In genomic region chr18:6851480-6851879, GRCh38 we compare ENCODE assay signal across 25 cellular contexts.
DNase-seq lines count a peak whose midpoint lies in the region; FAIRE-seq and TF ChIP-seq lines count a peak whose summit lies in the region.
"Had no signal": no experiment of that assay in that cellular context is flagged by ENCODE, and none has a peak within 500 bp of the region (broad histone marks: within the 10 kb centered on the region; RNA-seq: fewer than 3 reads in every experiment).

No MANE protein-coding gene starts in this region.

- no peak overlapping the region for H3K4me3 ChIP-seq in Caco-2 (ENCODE audit: low read depth, low read length)
- H3K4me3 ChIP-seq in HEK293 (ENCODE audit: low read depth, low read length) = no peak overlapping the region
- H3K4me3 ChIP-seq in H1 (ENCODE audit: extremely low read depth in 1 of 4, insufficient read depth in 2 of 4, low read depth in 3 of 4, low read length in 4 of 4) = no peak overlapping the region
- H3K4me3 ChIP-seq: BLaER1 treated with 17β-estradiol and CSF1 and Interleukin-3, amounts not matched to agents 10 nM and 100 nM; GM12878 had no signal

- H3K9me3 ChIP-seq in Caco-2 = no peaks in the 10 kb centered on the region
- no peaks in the 10 kb centered on the region for H3K9me3 ChIP-seq in HEK293 (ENCODE audit: control insufficient read depth, insufficient read depth, low read depth, low read length)
- peaks cover 6 to 12% of the 10 kb centered on the region in 2 experiments; a peak in 2 of 4 replicates for H3K9me3 ChIP-seq in H1 (ENCODE audit: insufficient read depth in 2 of 2, low read depth in 1 of 2, low read length in 1 of 2)

- no peak for TF ChIP-seq EP300 in H1 (IDR thresholded peaks at IDR 0.05; ENCODE audit: borderline replicate concordance in 1 of 2, low read depth in 2 of 2, low read length in 2 of 2)

- H3K14ac ChIP-seq in H1 (ENCODE audit: insufficient read length) = no peak overlapping the region

- WGBS in H1 (ENCODE audit: extremely low coverage in 1 of 2, insufficient coverage in 1 of 2, insufficient read length in 1 of 2, insufficient replicate concordance in 2 of 2, low coverage in 1 of 2, low lambda C conversion rate in 2 of 2, missing lambda C conversion rate in 1 of 2), 2 experiments = 98% methylated on average over 2 of the region's 2 CpGs; no CpG with 5 or more reads in 1 of the 2 experiments

- intact Hi-C loops in Caco-2 (cut with micrococcal nuclease; ENCODE audit: unreplicated experiment) = no loop called here
- intact Hi-C loops in activated T-helper 2 cell treated with anti-CD3 and anti-CD28 coated beads, Interferon-gamma antibody, Interleukin-2, Interleukin-4, amounts not matched to agents 10 μg/mL and 5 μg/mL and 100 μg/mL, durations not matched to agents 14 hours and 24 hours and 36 hours (cut with micrococcal nuclease) = no loop called here

- no peak for TF ChIP-seq RAD21 in H1 (IDR thresholded peaks at IDR 0.05 in 1 of 2, conservative IDR thresholded peaks at IDR 0.05 in 1 of 2; ENCODE audit: low read depth in 2 of 2, low read length in 2 of 2)

- FAIRE-seq in H1 (lab: Jason Lieb, UNC) = no peak
- FAIRE-seq: A204.1, GM12878, GM12892, GM18507 had no signal

- H3K9me3 Mint-ChIP-seq in Caco-2 (ENCODE audit: unreplicated experiment) (no peaks in the 10 kb centered on the region), endothelial cell (ENCODE audit: unreplicated experiment) (no peaks in the 10 kb centered on the region), type B pancreatic cell (peaks cover 6% of the 10 kb centered on the region)
- H3K9me3 Mint-ChIP-seq in activated T-helper 2 cell treated with anti-CD3 and anti-CD28 coated beads, Interferon-gamma antibody, Interleukin-2, Interleukin-4, amounts not matched to agents 10 μg/mL and 5 μg/mL and 100 μg/mL, durations not matched to agents 14 hours and 24 hours and 36 hours = peaks cover 6% of the 10 kb centered on the region

- no peak overlapping the region for H3K4me3 Mint-ChIP-seq in Caco-2 (ENCODE audit: unreplicated experiment)
- peak overlapping the region; percentile 63 for H3K4me3 Mint-ChIP-seq in endothelial cell (ENCODE audit: unreplicated experiment)
- H3K4me3 Mint-ChIP-seq in activated T-helper 2 cell treated with anti-CD3 and anti-CD28 coated beads, Interferon-gamma antibody, Interleukin-2, Interleukin-4, amounts not matched to agents 10 μg/mL and 5 μg/mL and 100 μg/mL, durations not matched to agents 14 hours and 24 hours and 36 hours (ENCODE audit: low read depth) = no peak overlapping the region
- no peak overlapping the region for H3K4me3 Mint-ChIP-seq in type B pancreatic cell
- H3K4me3 Mint-ChIP-seq: B cell; CD4-positive, alpha-beta T cell; CD8-positive, alpha-beta T cell had no signal

- no peak overlapping the region for H2BK20ac ChIP-seq in H1 (ENCODE audit: low read length)

- BruUV-seq in Caco-2 (replicated peaks; lab: Mats Ljungman, UMichigan) = TSS peak; percentile 46

- H2AK5ac ChIP-seq in H1 (ENCODE audit: low read depth, low read length) = no peak overlapping the region

- H3K23ac ChIP-seq in H1 (ENCODE audit: insufficient read length) = no peak overlapping the region

- no peak overlapping the region for H3K56ac ChIP-seq in H1 (replicated peaks; ENCODE audit: insufficient read length, low read depth, low read length)

- H3K4me1 Mint-ChIP-seq in Caco-2 (ENCODE audit: low read depth, unreplicated experiment) (no peaks in the 10 kb centered on the region), endothelial cell (ENCODE audit: unreplicated experiment) (peaks cover 4% of the 10 kb centered on the region), type B pancreatic cell (ENCODE audit: unreplicated experiment) (no peaks in the 10 kb centered on the region)
- no peaks in the 10 kb centered on the region for H3K4me1 Mint-ChIP-seq in activated T-helper 2 cell treated with anti-CD3 and anti-CD28 coated beads, Interferon-gamma antibody, Interleukin-2, Interleukin-4, amounts not matched to agents 10 μg/mL and 5 μg/mL and 100 μg/mL, durations not matched to agents 14 hours and 24 hours and 36 hours (ENCODE audit: low read depth)
- H3K4me1 Mint-ChIP-seq: B cell had no signal

- no peaks in the 10 kb centered on the region for H3K79me2 ChIP-seq in H1 (ENCODE audit: control insufficient read depth in 1 of 2, insufficient read depth in 2 of 2, low read length in 2 of 2)

- DNase-seq in Caco-2 (no peak), H1 (ENCODE audit: low read depth in 1 of 2, low spot score in 2 of 2) (no peak), endothelial cell (ENCODE audit: low spot score) (no peak), type B pancreatic cell (ENCODE audit: extremely low spot score, unreplicated experiment) (no peak), OCI-M1 (lab: John Stamatoyannopoulos, UW) (no peak)
- no peak for DNase-seq in activated T-helper 2 cell treated with anti-CD3 and anti-CD28 coated beads, Interferon-gamma antibody, Interleukin-2, Interleukin-4, amounts not matched to agents 10 μg/mL and 5 μg/mL and 100 μg/mL, durations not matched to agents 14 hours and 24 hours and 36 hours (ENCODE audit: low spot score)
- DNase-seq: 8988T; AML-193; CD4-positive, alpha-beta T cell; CD8-positive, alpha-beta T cell; DMS 273 treated with DMSO at 0.1 percent for 48 hours; DMS153; DMS53; DMS79; DND-41; EL; GDM1 had no signal

- no peaks in the 10 kb centered on the region; the same call in 1 of the 2 replicates for H3K79me1 ChIP-seq in H1 (ENCODE audit: low read depth, low read length)

- no peak overlapping the region for H4K91ac ChIP-seq in H1 (replicated peaks; ENCODE audit: insufficient read length, low read length)

- no peak overlapping the region for H2BK15ac ChIP-seq in H1 (ENCODE audit: low read length)

- H3K36me3 ChIP-seq in Caco-2 (ENCODE audit: control insufficient read depth, insufficient read depth, low read length) (no peaks in the 10 kb centered on the region), HEK293 (ENCODE audit: control insufficient read depth in 2 of 2, insufficient read depth in 1 of 2, low read length in 2 of 2) (no peaks in the 10 kb centered on the region), H1 (ENCODE audit: control insufficient read depth in 2 of 4, insufficient read depth in 4 of 4, low read length in 3 of 4) (peaks cover 0 to 11% (median 0%) of the 10 kb centered on the region in 4 experiments; a peak in 2 of 8 replicates)
- H3K36me3 ChIP-seq: BLaER1 treated with 17β-estradiol and CSF1 and Interleukin-3, amounts not matched to agents 10 nM and 100 nM had no signal

- no peak overlapping the region for H2BK5ac ChIP-seq in H1 (ENCODE audit: low read depth, low read length)

- H4K20me1 ChIP-seq in H1 (replicated peaks in 1 of 2; ENCODE audit: control insufficient read depth in 1 of 2, insufficient read depth in 2 of 2, low read length in 2 of 2) = no peaks in the 10 kb centered on the region
- H4K20me1 ChIP-seq: BLaER1 treated with 17β-estradiol and CSF1 and Interleukin-3, amounts not matched to agents 10 nM and 100 nM had no signal

- H3K4ac ChIP-seq in H1 (replicated peaks; ENCODE audit: insufficient read length, low read depth, low read length) = no peak overlapping the region

- H3K27ac Mint-ChIP-seq in Caco-2 (ENCODE audit: unreplicated experiment) = no peak overlapping the region
- no peak overlapping the region for H3K27ac Mint-ChIP-seq in endothelial cell (ENCODE audit: unreplicated experiment)
- H3K27ac Mint-ChIP-seq in activated T-helper 2 cell treated with anti-CD3 and anti-CD28 coated beads, Interferon-gamma antibody, Interleukin-2, Interleukin-4, amounts not matched to agents 10 μg/mL and 5 μg/mL and 100 μg/mL, durations not matched to agents 14 hours and 24 hours and 36 hours = no peak overlapping the region
- H3K27ac Mint-ChIP-seq in type B pancreatic cell = no peak overlapping the region
- H3K27ac Mint-ChIP-seq: B cell; CD4-positive, alpha-beta T cell; CD8-positive, alpha-beta T cell had no signal

- no peak for TF ChIP-seq POLR2A in H1 (IDR thresholded peaks at IDR 0.05; ENCODE audit: control extremely low read depth in 1 of 2, low read depth in 2 of 2, low read length in 2 of 2)

- no peak overlapping the region for H3K9ac ChIP-seq in H1 (replicated peaks in 1 of 4; ENCODE audit: extremely low read depth in 1 of 4, low read depth in 3 of 4, low read length in 3 of 4)
- H3K9ac ChIP-seq: BLaER1 treated with 17β-estradiol and CSF1 and Interleukin-3, amounts not matched to agents 10 nM and 100 nM had no signal

- no peak overlapping the region for H3K18ac ChIP-seq in H1 (ENCODE audit: extremely low read depth, low read length)

- no peak overlapping the region for H2BK120ac ChIP-seq in H1 (replicated peaks; ENCODE audit: low read depth, low read length)

- POLR2A ChIA-PET in Caco-2 (lab: Charles Lee) (no interaction called here), HEK293 (lab: Yijun Ruan, JAX) (no interaction called here), H1 (lab: Charles Lee; ENCODE audit: partially characterized antibody) (no interaction called here)

- H2BK12ac ChIP-seq in H1 (ENCODE audit: low read depth, low read length) = no peak overlapping the region

- peaks cover 77% of the 10 kb centered on the region for H3K36me3 Mint-ChIP-seq in Caco-2 (ENCODE audit: insufficient read depth, unreplicated experiment)
- peaks cover 72% of the 10 kb centered on the region for H3K36me3 Mint-ChIP-seq in endothelial cell (ENCODE audit: low read depth, unreplicated experiment)
- H3K36me3 Mint-ChIP-seq in activated T-helper 2 cell treated with anti-CD3 and anti-CD28 coated beads, Interferon-gamma antibody, Interleukin-2, Interleukin-4, amounts not matched to agents 10 μg/mL and 5 μg/mL and 100 μg/mL, durations not matched to agents 14 hours and 24 hours and 36 hours (ENCODE audit: low read depth) = no peaks in the 10 kb centered on the region
- peaks cover 53% of the 10 kb centered on the region for H3K36me3 Mint-ChIP-seq in type B pancreatic cell
- H3K36me3 Mint-ChIP-seq: CD8-positive, alpha-beta T cell had no signal

- H3K27me3 ChIP-seq in Caco-2 (replicated peaks; ENCODE audit: control insufficient read depth, insufficient read depth, low read length) = no peaks in the 10 kb centered on the region
- H3K27me3 ChIP-seq in H1 (replicated peaks in 1 of 4; ENCODE audit: control insufficient read depth in 3 of 4, extremely low read depth in 1 of 4, insufficient read depth in 3 of 4, low read length in 3 of 4) = no peaks in the 10 kb centered on the region
- H3K27me3 ChIP-seq: BLaER1 treated with 17β-estradiol and CSF1 and Interleukin-3, amounts not matched to agents 10 nM and 100 nM had no signal

- no peak overlapping the region for H4K5ac ChIP-seq in H1 (ENCODE audit: insufficient read length, low read depth, low read length)

- TF ChIP-seq CTCF in Caco-2 (IDR thresholded peaks at IDR 0.05; ENCODE audit: insufficient read depth in 1 of 2, low read depth in 1 of 2, low read length in 1 of 2, severe bottlenecking in 1 of 2, unreplicated experiment in 1 of 2) (no peak), HEK293 (tag by site-specific recombination; IDR thresholded peaks at IDR 0.05) (no peak), H1 (IDR thresholded peaks at IDR 0.05; ENCODE audit: control extremely low read depth in 1 of 3, insufficient read depth in 1 of 3, low read depth in 1 of 3, low read length in 3 of 3) (no peak), endothelial cell (IDR thresholded peaks at IDR 0.05; ENCODE audit: unreplicated experiment) (no peak), type B pancreatic cell (conservative IDR thresholded peaks at IDR 0.05) (no peak)

- H3K23me2 ChIP-seq in H1 (ENCODE audit: low read depth, low read length) = no peaks in the 10 kb centered on the region

- H3K27ac ChIP-seq in HEK293 (ENCODE audit: extremely low read depth, low read depth, low read length) (no peak overlapping the region), H1 (ENCODE audit: low read depth, low read length) (no peak overlapping the region)
- H3K27ac ChIP-seq: BLaER1 treated with 17β-estradiol and CSF1 and Interleukin-3, amounts not matched to agents 10 nM and 100 nM; C4-2B had no signal

- no peaks in the 10 kb centered on the region for H3K4me1 ChIP-seq in Caco-2
- no peaks in the 10 kb centered on the region; the same call in 1 of the 2 replicates for H3K4me1 ChIP-seq in HEK293 (ENCODE audit: control insufficient read depth, insufficient read depth, low read length)
- H3K4me1 ChIP-seq in H1 (replicated peaks in 1 of 4; ENCODE audit: control insufficient read depth in 3 of 4, insufficient read depth in 4 of 4, low read length in 3 of 4) = no peaks in the 10 kb centered on the region
- H3K4me1 ChIP-seq: BLaER1 treated with 17β-estradiol and CSF1 and Interleukin-3, amounts not matched to agents 10 nM and 100 nM had no signal

- no peak overlapping the region for H4K8ac ChIP-seq in H1 (ENCODE audit: extremely low read depth, insufficient read depth, low read length)

- H2AFZ ChIP-seq in H1 (ENCODE audit: low read length) = no peak overlapping the region

- CTCF ChIA-PET in Caco-2 (lab: Charles Lee) = no interaction called here
- CTCF ChIA-PET in HEK293 (lab: Yijun Ruan, JAX) = no interaction called here
- CTCF ChIA-PET in H1 (lab: Charles Lee; ENCODE audit: partially characterized antibody) = interaction anchor here (1.1 kb wide), 1 partner anchor 299 kb away, joined by 4 read pairs; no protein-coding TSS in a partner anchor

- H3K27me3 Mint-ChIP-seq in Caco-2 (ENCODE audit: insufficient read depth, unreplicated experiment) = no peaks in the 10 kb centered on the region
- H3K27me3 Mint-ChIP-seq in endothelial cell (ENCODE audit: unreplicated experiment) = no peaks in the 10 kb centered on the region
- H3K27me3 Mint-ChIP-seq in activated T-helper 2 cell treated with anti-CD3 and anti-CD28 coated beads, Interferon-gamma antibody, Interleukin-2, Interleukin-4, amounts not matched to agents 10 μg/mL and 5 μg/mL and 100 μg/mL, durations not matched to agents 14 hours and 24 hours and 36 hours (ENCODE audit: low read depth) = no peaks in the 10 kb centered on the region
- H3K27me3 Mint-ChIP-seq in type B pancreatic cell = no peaks in the 10 kb centered on the region
- H3K27me3 Mint-ChIP-seq: B cell; CD4-positive, alpha-beta T cell had no signal

- no peak overlapping the region for H3K4me2 ChIP-seq in H1 (ENCODE audit: insufficient read depth in 1 of 2, low read depth in 2 of 2, low read length in 2 of 2)
- H3K4me2 ChIP-seq: BLaER1 treated with 17β-estradiol and CSF1 and Interleukin-3, amounts not matched to agents 10 nM and 100 nM had no signal
